13 cellular contexts compared by ENCODE assay signal in genomic region chrX:76453737-76454406, GRCh38.
"Had no signal": no experiment of that assay in that cellular context is flagged by ENCODE, and none has a peak within 500 bp of the region (broad histone marks: within the 10 kb centered on the region; RNA-seq: fewer than 3 reads in every experiment).

No MANE protein-coding gene starts in this region.

- H3K9me3 ChIP-seq: gastrocnemius medialis, thoracic aorta had no signal

- H3K27me3 ChIP-seq: gastrocnemius medialis had no signal

- H3K27ac ChIP-seq: gastrocnemius medialis, thoracic aorta had no signal

- H3K27ac Mint-ChIP-seq: activated B cell treated with CpG ODN at 0.5 μM for 24 hours; activated CD8-positive, alpha-beta T cell treated with anti-CD3 and anti-CD28 coated beads for 36 hours; dendritic cell treated with granulocyte-macrophage colony-stimulating factor and Interleukin-4, amounts not matched to agents 40 ng/mL and 50 ng/mL, for 4 days; nephron progenitor cell; stimulated activated effector memory CD8-positive, alpha-beta T cell treated with anti-CD3 and anti-CD28 coated beads, Interleukin-12 subunit alpha, Interleukin-12 subunit beta, amount 100 ng/mL, for 72 hours had no signal

- H3K4me1 ChIP-seq: gastrocnemius medialis had no signal

- H3K36me3 ChIP-seq: gastrocnemius medialis, thoracic aorta had no signal

- H3K36me3 Mint-ChIP-seq: activated naive CD8-positive, alpha-beta T cell treated with anti-CD3 and anti-CD28 coated beads, Interleukin-2, amount 10 ng/mL, durations not matched to agents 7 days and 5 days; stimulated activated effector memory CD8-positive, alpha-beta T cell treated with anti-CD3 and anti-CD28 coated beads, Interleukin-12 subunit alpha, Interleukin-12 subunit beta, amount 100 ng/mL, for 72 hours had no signal

- H3K4me1 Mint-ChIP-seq: activated B cell treated with CpG ODN at 0.5 μM for 24 hours; nephron progenitor cell; stimulated activated effector memory CD8-positive, alpha-beta T cell treated with anti-CD3 and anti-CD28 coated beads, Interleukin-12 subunit alpha, Interleukin-12 subunit beta, amount 100 ng/mL, for 72 hours had no signal

- H3K4me3 ChIP-seq: gastrocnemius medialis, thoracic aorta had no signal

- ATAC-seq: gastrocnemius medialis; stimulated activated effector memory CD8-positive, alpha-beta T cell treated with anti-CD3 and anti-CD28 coated beads, Interleukin-12 subunit alpha, Interleukin-12 subunit beta, amount 100 ng/mL, for 72 hours had no signal

- DNase-seq: activated B cell treated with CpG ODN at 0.5 μM for 24 hours; activated CD4-positive, alpha-beta T cell treated with anti-CD3 and anti-CD28 coated beads for 48 hours; activated CD8-positive, alpha-beta T cell treated with anti-CD3 and anti-CD28 coated beads for 36 hours; activated gamma-delta T cell; activated T-cell treated with anti-CD3 and anti-CD28 coated beads, Interleukin-2, amount 50 U/mL, for 4 hours; anterior cingulate cortex; gastrocnemius medialis; kidney glomerular epithelial cell had no signal

- H3K27me3 Mint-ChIP-seq: activated B cell treated with CpG ODN at 0.5 μM for 24 hours; activated CD8-positive, alpha-beta T cell treated with anti-CD3 and anti-CD28 coated beads for 36 hours; activated naive CD8-positive, alpha-beta T cell treated with anti-CD3 and anti-CD28 coated beads, Interleukin-2, amount 10 ng/mL, durations not matched to agents 7 days and 5 days had no signal

- H3K9me3 Mint-ChIP-seq: activated B cell treated with CpG ODN at 0.5 μM for 24 hours; activated CD8-positive, alpha-beta T cell treated with anti-CD3 and anti-CD28 coated beads for 36 hours; activated naive CD8-positive, alpha-beta T cell treated with anti-CD3 and anti-CD28 coated beads, Interleukin-2, amount 10 ng/mL, durations not matched to agents 7 days and 5 days; activated T-cell treated with anti-CD3 and anti-CD28 coated beads, Interleukin-2, amount 50 U/mL, for 4 hours; dendritic cell treated with granulocyte-macrophage colony-stimulating factor and Interleukin-4, amounts not matched to agents 40 ng/mL and 50 ng/mL, for 4 days; stimulated activated effector memory CD8-positive, alpha-beta T cell treated with anti-CD3 and anti-CD28 coated beads, Interleukin-12 subunit alpha, Interleukin-12 subunit beta, amount 100 ng/mL, for 72 hours had no signal

- H3K4me3 Mint-ChIP-seq: activated B cell treated with CpG ODN at 0.5 μM for 24 hours; activated CD8-positive, alpha-beta T cell treated with anti-CD3 and anti-CD28 coated beads for 36 hours; activated naive CD8-positive, alpha-beta T cell treated with anti-CD3 and anti-CD28 coated beads, Interleukin-2, amount 10 ng/mL, durations not matched to agents 7 days and 5 days; activated T-cell treated with anti-CD3 and anti-CD28 coated beads, Interleukin-2, amount 50 U/mL, for 4 hours; dendritic cell treated with granulocyte-macrophage colony-stimulating factor and Interleukin-4, amounts not matched to agents 40 ng/mL and 50 ng/mL, for 4 days; nephron progenitor cell; stimulated activated effector memory CD8-positive, alpha-beta T cell treated with anti-CD3 and anti-CD28 coated beads, Interleukin-12 subunit alpha, Interleukin-12 subunit beta, amount 100 ng/mL, for 72 hours had no signal
